ENCODE assay signal across 1 cellular context in the genomic region with DNA sequence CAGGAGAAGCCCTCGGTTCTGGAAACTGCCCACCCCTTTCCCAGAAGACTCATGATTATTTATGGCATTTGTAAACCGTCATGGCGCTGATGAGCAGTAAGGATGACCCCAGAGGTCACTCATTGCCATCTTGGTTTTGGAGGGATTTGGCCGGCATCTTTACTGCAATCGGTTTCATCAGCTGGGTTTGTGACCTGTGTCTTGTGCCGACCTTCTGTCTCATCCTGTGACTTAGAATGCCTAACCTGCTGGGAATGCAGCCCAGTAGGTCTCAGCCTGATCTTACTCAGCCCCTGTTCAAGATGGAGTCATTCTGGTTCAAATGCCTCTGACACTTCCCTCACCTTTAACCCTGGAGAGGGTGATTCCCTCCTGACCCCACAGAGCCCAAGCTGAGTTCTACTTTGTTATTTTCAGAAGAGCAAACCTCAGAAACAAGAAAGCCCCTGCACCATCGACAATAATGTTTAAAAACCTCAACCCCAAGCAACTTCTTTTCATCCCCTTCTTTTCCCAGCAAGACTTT.
A peak's percentile ranks its signal among the peaks of the same experiment; 100 is the strongest.
TF ChIP-seq lines count a peak whose summit lies in the region.

No MANE protein-coding gene starts in this region.

TF ChIP-seq in K562, 482 proteins besides CTCF, POLR2A, EP300 and RAD21 (continued from another document and continues in another):
- TF ChIP-seq SIRT6 (IDR thresholded peaks at IDR 0.05; ENCODE audit: low read depth, low read length) (no peak), SMC3 (conservative IDR thresholded peaks at IDR 0.05; ENCODE audit: insufficient read depth, low read depth, low read length) (no peak), ZEB2 (IDR thresholded peaks at IDR 0.05) (peak; percentile 41; the same call in 1 of the 2 replicates), MECOM (CRISPR knock-in tag; IDR thresholded peaks at IDR 0.05) (peak; percentile 93), ZNF75A (CRISPR knock-in tag; IDR thresholded peaks at IDR 0.05) (peak; percentile 67; the same call in 1 of the 2 replicates), ZNF232 (CRISPR knock-in tag; IDR thresholded peaks at IDR 0.05) (no peak), YY1 (IDR thresholded peaks at IDR 0.05; ENCODE audit: borderline replicate concordance in 1 of 3, control insufficient read depth in 1 of 3, extremely low read depth in 1 of 3, insufficient read depth in 3 of 3, insufficient read length in 1 of 3, insufficient replicate concordance in 2 of 3, low read depth in 1 of 3, low read length in 2 of 3) (peak; percentile 10 to 85 (median 38)), TAF7 (tag; IDR thresholded peaks at IDR 0.05) (peak; percentile 74), CHD4 (IDR thresholded peaks at IDR 0.05; ENCODE audit: insufficient read depth, insufficient replicate concordance, low read depth, low read length, poor library complexity, severe bottlenecking) (no peak), HDGF (IDR thresholded peaks at IDR 0.05) (no peak), CTBP1 (IDR thresholded peaks at IDR 0.05; ENCODE audit: borderline replicate concordance) (peak; percentile 77), KLF13 (tag; IDR thresholded peaks at IDR 0.05; ENCODE audit: borderline replicate concordance, low read depth) (peak; percentile 60; the same call in 1 of the 2 replicates), SUPT5H (IDR thresholded peaks at IDR 0.05) (no peak), ZNF347 (CRISPR knock-in tag; IDR thresholded peaks at IDR 0.05; ENCODE audit: low read depth) (no peak), ARID2 (IDR thresholded peaks at IDR 0.05) (no peak), ZNF79 (CRISPR knock-in tag; IDR thresholded peaks at IDR 0.05; ENCODE audit: low read depth) (peak; percentile 92), GTF2A2 (tag; IDR thresholded peaks at IDR 0.05) (peak; percentile 93), SIX5 (IDR thresholded peaks at IDR 0.05; ENCODE audit: borderline replicate concordance in 1 of 2, insufficient read depth in 1 of 2, low read depth in 1 of 2, low read length in 2 of 2) (no peak), SNIP1 (IDR thresholded peaks at IDR 0.05; ENCODE audit: low read depth) (no peak), ZNF77 (CRISPR knock-in tag; IDR thresholded peaks at IDR 0.05) (no peak), LARP7 (IDR thresholded peaks at IDR 0.05) (no peak), HOXB6 (CRISPR knock-in tag; IDR thresholded peaks at IDR 0.05; ENCODE audit: borderline replicate concordance) (0 out of 2 replicates have a peak, but pooled peaks have one; percentile 30), NEUROD1 (IDR thresholded peaks at IDR 0.05; ENCODE audit: borderline replicate concordance, low read depth, low read length, partially characterized antibody) (no peak), TBP (optimal IDR thresholded peaks at IDR 0.05; ENCODE audit: low read depth, low read length) (no peak), CBX1 (IDR thresholded peaks at IDR 0.05; ENCODE audit: low read depth) (no peak), ZNF764 (CRISPR knock-in tag; IDR thresholded peaks at IDR 0.05; ENCODE audit: low read depth) (no peak), ZNF436 (CRISPR knock-in tag; IDR thresholded peaks at IDR 0.05) (no peak), CHD1 (IDR thresholded peaks at IDR 0.05; ENCODE audit: low read length) (no peak), PHF8 (IDR thresholded peaks at IDR 0.05; ENCODE audit: borderline replicate concordance, low read length) (no peak), HMGN3 (IDR thresholded peaks at IDR 0.05; ENCODE audit: borderline replicate concordance, extremely low read depth, insufficient read length, low read depth, low read length) (no peak), BRF1 (IDR thresholded peaks at IDR 0.05; ENCODE audit: borderline replicate concordance, extremely low read depth, insufficient read length) (no peak), SIN3B (IDR thresholded peaks at IDR 0.05; ENCODE audit: low read depth) (no peak), PTTG1 (tag; IDR thresholded peaks at IDR 0.05; ENCODE audit: low read depth) (peak; percentile 97), RBM34 (IDR thresholded peaks at IDR 0.05; ENCODE audit: borderline replicate concordance, insufficient read depth, low read length) (no peak), ZNF584 (CRISPR knock-in tag; IDR thresholded peaks at IDR 0.05; ENCODE audit: low read depth) (peak; percentile 100), SRSF9 (IDR thresholded peaks at IDR 0.05; ENCODE audit: borderline replicate concordance, low read depth, low read length) (no peak)
- TF ChIP-seq, protein P1, sequence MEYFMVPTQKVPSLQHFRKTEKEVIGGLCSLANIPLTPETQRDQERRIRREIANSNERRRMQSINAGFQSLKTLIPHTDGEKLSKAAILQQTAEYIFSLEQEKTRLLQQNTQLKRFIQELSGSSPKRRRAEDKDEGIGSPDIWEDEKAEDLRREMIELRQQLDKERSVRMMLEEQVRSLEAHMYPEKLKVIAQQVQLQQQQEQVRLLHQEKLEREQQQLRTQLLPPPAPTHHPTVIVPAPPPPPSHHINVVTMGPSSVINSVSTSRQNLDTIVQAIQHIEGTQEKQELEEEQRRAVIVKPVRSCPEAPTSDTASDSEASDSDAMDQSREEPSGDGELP (CRISPR knock-in tag; IDR thresholded peaks at IDR 0.05; ENCODE audit: borderline replicate concordance) = peak; percentile 39; the same call in 1 of the 2 replicates
- TF ChIP-seq, protein P2, sequence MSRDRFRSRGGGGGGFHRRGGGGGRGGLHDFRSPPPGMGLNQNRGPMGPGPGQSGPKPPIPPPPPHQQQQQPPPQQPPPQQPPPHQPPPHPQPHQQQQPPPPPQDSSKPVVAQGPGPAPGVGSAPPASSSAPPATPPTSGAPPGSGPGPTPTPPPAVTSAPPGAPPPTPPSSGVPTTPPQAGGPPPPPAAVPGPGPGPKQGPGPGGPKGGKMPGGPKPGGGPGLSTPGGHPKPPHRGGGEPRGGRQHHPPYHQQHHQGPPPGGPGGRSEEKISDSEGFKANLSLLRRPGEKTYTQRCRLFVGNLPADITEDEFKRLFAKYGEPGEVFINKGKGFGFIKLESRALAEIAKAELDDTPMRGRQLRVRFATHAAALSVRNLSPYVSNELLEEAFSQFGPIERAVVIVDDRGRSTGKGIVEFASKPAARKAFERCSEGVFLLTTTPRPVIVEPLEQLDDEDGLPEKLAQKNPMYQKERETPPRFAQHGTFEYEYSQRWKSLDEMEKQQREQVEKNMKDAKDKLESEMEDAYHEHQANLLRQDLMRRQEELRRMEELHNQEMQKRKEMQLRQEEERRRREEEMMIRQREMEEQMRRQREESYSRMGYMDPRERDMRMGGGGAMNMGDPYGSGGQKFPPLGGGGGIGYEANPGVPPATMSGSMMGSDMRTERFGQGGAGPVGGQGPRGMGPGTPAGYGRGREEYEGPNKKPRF (IDR thresholded peaks at IDR 0.05; ENCODE audit: low read depth, low read length) = no peak
- TF ChIP-seq, protein P3, sequence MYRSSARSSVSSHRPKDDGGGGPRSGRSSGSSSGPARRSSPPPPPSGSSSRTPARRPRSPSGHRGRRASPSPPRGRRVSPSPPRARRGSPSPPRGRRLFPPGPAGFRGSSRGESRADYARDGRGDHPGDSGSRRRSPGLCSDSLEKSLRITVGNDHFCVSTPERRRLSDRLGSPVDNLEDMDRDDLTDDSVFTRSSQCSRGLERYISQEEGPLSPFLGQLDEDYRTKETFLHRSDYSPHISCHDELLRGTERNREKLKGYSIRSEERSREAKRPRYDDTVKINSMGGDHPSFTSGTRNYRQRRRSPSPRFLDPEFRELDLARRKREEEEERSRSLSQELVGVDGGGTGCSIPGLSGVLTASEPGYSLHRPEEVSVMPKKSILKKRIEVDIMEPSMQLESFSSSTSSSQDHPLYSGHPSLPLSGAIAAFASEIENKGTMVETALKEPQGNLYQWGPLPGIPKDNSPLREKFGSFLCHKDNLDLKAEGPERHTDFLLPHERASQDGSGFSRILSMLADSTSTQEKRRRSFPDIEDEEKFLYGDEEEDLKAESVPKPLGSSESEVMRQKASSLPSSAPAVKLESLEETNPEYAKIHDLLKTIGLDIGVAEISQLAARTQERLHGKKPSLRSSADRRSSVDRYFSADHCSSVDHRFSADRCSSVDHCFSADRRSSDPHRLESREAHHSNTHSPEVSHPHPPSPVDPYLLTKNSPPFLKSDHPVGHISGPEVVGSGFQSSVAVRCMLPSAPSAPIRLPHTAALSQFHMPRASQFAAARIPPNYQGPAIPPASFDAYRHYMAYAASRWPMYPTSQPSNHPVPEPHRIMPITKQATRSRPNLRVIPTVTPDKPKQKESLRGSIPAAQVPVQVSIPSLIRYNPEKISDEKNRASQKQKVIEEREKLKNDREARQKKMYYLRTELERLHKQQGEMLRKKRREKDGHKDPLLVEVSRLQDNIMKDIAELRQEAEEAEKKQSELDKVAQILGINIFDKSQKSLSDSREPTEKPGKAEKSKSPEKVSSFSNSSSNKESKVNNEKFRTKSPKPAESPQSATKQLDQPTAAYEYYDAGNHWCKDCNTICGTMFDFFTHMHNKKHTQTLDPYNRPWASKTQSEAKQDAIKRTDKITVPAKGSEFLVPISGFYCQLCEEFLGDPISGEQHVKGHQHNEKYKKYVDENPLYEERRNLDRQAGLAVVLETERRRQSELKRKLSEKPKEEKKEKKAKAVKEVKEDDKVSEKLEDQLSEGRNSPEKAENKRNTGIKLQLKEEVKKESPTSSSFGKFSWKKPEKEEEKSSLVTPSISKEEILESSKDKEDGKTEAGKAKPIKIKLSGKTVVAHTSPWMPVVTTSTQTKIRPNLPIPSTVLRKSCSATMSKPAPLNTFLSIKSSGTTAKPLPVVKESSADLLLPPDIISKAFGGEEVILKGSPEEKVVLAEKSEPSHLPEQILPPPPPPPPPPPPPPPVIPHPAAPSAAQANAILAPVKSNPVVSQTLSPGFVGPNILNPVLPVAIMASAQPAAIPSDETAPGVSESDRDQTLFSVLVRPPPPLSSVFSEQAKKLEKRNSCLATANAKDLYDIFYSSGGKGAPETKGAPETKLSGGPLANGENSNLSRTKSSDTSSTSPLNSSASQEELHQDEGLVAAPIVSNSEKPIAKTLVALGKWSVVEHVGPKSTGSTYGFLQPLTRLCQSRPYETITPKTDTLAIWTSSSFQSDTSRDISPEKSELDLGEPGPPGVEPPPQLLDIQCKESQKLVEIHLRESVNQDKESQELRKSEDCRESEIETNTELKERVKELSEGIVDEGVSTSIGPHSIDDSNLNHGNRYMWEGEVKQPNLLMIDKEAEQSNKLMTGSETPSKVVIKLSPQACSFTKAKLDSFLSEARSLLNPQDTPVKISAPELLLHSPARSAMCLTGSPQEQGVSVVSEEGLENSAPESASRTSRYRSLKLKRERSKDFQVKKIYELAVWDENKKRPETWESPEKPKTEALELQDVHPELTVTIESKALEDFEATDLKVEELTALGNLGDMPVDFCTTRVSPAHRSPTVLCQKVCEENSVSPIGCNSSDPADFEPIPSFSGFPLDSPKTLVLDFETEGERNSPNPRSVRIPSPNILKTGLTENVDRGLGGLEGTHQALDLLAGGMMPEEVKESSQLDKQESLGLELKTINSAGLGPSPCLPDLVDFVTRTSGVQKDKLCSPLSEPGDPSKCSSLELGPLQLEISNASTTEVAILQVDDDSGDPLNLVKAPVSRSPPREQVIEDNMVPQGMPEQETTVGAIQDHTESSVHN (IDR thresholded peaks at IDR 0.05; ENCODE audit: borderline replicate concordance in 1 of 2, low read depth in 1 of 2) = peak in 1 of 2 experiments; percentile 53; a peak in 1 of 4 replicates
- TF ChIP-seq, protein P4, sequence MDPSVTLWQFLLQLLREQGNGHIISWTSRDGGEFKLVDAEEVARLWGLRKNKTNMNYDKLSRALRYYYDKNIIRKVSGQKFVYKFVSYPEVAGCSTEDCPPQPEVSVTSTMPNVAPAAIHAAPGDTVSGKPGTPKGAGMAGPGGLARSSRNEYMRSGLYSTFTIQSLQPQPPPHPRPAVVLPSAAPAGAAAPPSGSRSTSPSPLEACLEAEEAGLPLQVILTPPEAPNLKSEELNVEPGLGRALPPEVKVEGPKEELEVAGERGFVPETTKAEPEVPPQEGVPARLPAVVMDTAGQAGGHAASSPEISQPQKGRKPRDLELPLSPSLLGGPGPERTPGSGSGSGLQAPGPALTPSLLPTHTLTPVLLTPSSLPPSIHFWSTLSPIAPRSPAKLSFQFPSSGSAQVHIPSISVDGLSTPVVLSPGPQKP (CRISPR knock-in tag; IDR thresholded peaks at IDR 0.05) = no peak
